Comparison of ENCODE assay signal across 14 cellular contexts in the genomic region with DNA sequence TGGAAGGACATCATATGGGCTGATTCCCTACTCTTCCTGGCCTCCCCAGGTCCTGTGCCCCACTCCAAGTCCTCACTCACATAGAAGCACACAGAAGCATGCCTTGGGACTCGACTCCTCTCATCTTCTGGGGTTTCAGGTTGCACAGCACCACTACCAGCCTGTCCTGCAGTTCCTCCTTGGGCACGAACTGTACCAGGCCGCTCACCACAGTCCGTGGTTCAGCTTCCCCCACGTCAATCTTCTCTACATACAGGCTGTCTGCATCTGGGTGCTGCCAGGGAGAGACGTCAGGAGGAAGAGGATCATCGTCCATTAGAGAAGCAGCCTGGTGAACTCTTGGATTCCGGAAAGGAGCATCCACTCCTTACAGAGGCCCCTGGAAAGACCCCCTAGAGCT. TPM values are rescaled to one million over a fixed set of nuclear protein-coding genes. Genes with fewer than 3 reads are reported as not detected.
DNase-seq lines count a peak whose midpoint lies in the region; ATAC-seq, FAIRE-seq and TF ChIP-seq lines count a peak whose summit lies in the region.
"Had no signal": no experiment of that assay in that cellular context is flagged by ENCODE, and none has a peak within 500 bp of the region (broad histone marks: within the 10 kb centered on the region; RNA-seq: fewer than 3 reads in every experiment).

No MANE protein-coding gene starts in this region.

- peaks cover 72% of the 10 kb centered on the region for H3K36me3 Mint-ChIP-seq in activated CD4-positive, alpha-beta T cell treated with anti-CD3 and anti-CD28 coated beads, Interleukin-2, amount 10 ng/mL, durations not matched to agents 24 days and 14 days (ENCODE audit: low read depth)

- no peak overlapping the region for H2BK20ac ChIP-seq in H1 (ENCODE audit: low read length)

- H3K14ac ChIP-seq in H1 (ENCODE audit: insufficient read length): no peak overlapping the region
- H3K14ac ChIP-seq in mesenchymal stem cell (ENCODE audit: low read length in 2 of 2): no peak overlapping the region

- peaks cover 70% of the 10 kb centered on the region for H4K20me1 ChIP-seq in BLaER1
- H4K20me1 ChIP-seq in DND-41 (ENCODE audit: insufficient read depth, low read length): peaks cover 21% of the 10 kb centered on the region
- peaks cover 7 to 13% of the 10 kb centered on the region in 2 experiments for H4K20me1 ChIP-seq in H1 (replicated peaks in 1 of 2; ENCODE audit: control insufficient read depth in 1 of 2, insufficient read depth in 2 of 2, low read length in 2 of 2)

- no peak overlapping the region for H3K56ac ChIP-seq in H1 (replicated peaks; ENCODE audit: insufficient read length, low read depth, low read length)

- H3K23ac ChIP-seq in H1 (ENCODE audit: insufficient read length) (no peak overlapping the region), mesenchymal stem cell (ENCODE audit: low read length in 2 of 2) (no peak overlapping the region)

- H3K23me2 ChIP-seq in H1 (ENCODE audit: low read depth, low read length): no peaks in the 10 kb centered on the region

- no peak overlapping the region for H3K4me3 Mint-ChIP-seq in activated CD4-positive, alpha-beta T cell treated with anti-CD3 and anti-CD28 coated beads, Interleukin-2, amount 10 ng/mL, durations not matched to agents 24 days and 14 days
- H3K4me3 Mint-ChIP-seq: CD4-positive, CD25-positive, alpha-beta regulatory T cell had no signal

- TF ChIP-seq EP300 in H1 (IDR thresholded peaks at IDR 0.05; ENCODE audit: borderline replicate concordance in 1 of 2, low read depth in 2 of 2, low read length in 2 of 2): no peak

- H2BK5ac ChIP-seq in H1 (ENCODE audit: low read depth, low read length): no peak overlapping the region
- H2BK5ac ChIP-seq in mesenchymal stem cell (ENCODE audit: low read depth, low read length, poor library complexity, severe bottlenecking): no peak overlapping the region

- CTCF ChIA-PET in H1 (lab: Charles Lee; ENCODE audit: partially characterized antibody): interaction anchor here (2.0 to 4.9 kb wide), 2 partner anchors 8 to 68 kb away, joined by 6 to 32 read pairs; no protein-coding TSS in a partner anchor

- H3K9me3 ChIP-seq in BLaER1 (no peaks in the 10 kb centered on the region), DND-41 (ENCODE audit: insufficient read depth, low read length, severe bottlenecking) (no peaks in the 10 kb centered on the region), H1 (ENCODE audit: insufficient read depth in 2 of 2, low read depth in 1 of 2, low read length in 1 of 2) (no peaks in the 10 kb centered on the region), mesenchymal stem cell (ENCODE audit: control insufficient read depth, low read length) (no peaks in the 10 kb centered on the region)

- no peak overlapping the region for H3K4me2 ChIP-seq in BLaER1
- no peak overlapping the region for H3K4me2 ChIP-seq in DND-41 (ENCODE audit: insufficient read depth, low read length)
- no peak overlapping the region for H3K4me2 ChIP-seq in H1 (ENCODE audit: insufficient read depth in 1 of 2, low read depth in 2 of 2, low read length in 2 of 2)
- no peak overlapping the region for H3K4me2 ChIP-seq in mesenchymal stem cell (ENCODE audit: low read length, poor library complexity, severe bottlenecking)

- H2AK5ac ChIP-seq in H1 (ENCODE audit: low read depth, low read length): no peak overlapping the region
- peak overlapping the region; percentile 18 for H2AK5ac ChIP-seq in mesenchymal stem cell (ENCODE audit: low read length, severe bottlenecking)

- H3K4me1 Mint-ChIP-seq in activated CD4-positive, alpha-beta T cell treated with anti-CD3 and anti-CD28 coated beads, Interleukin-2, amount 10 ng/mL, durations not matched to agents 24 days and 14 days: peaks cover 4% of the 10 kb centered on the region

- no peak overlapping the region for H2BK120ac ChIP-seq in H1 (replicated peaks; ENCODE audit: low read depth, low read length)
- H2BK120ac ChIP-seq in mesenchymal stem cell (ENCODE audit: low read depth, low read length): no peak overlapping the region

- TF ChIP-seq CTCF in DND-41 (IDR thresholded peaks at IDR 0.05; ENCODE audit: borderline replicate concordance, extremely low read depth, low read length, poor library complexity, severe bottlenecking): no peak
- TF ChIP-seq CTCF in H1 (IDR thresholded peaks at IDR 0.05; ENCODE audit: control extremely low read depth in 1 of 3, insufficient read depth in 1 of 3, low read depth in 1 of 3, low read length in 3 of 3): no peak

- no peak for TF ChIP-seq RAD21 in H1 (IDR thresholded peaks at IDR 0.05 in 1 of 2, conservative IDR thresholded peaks at IDR 0.05 in 1 of 2; ENCODE audit: low read depth in 2 of 2, low read length in 2 of 2)

- no peak overlapping the region for H3K4me3 ChIP-seq in BLaER1
- no peak overlapping the region for H3K4me3 ChIP-seq in DND-41 (ENCODE audit: low read depth in 1 of 2, low read length in 2 of 2)
- no peak overlapping the region for H3K4me3 ChIP-seq in H1 (ENCODE audit: extremely low read depth in 1 of 4, insufficient read depth in 2 of 4, low read depth in 3 of 4, low read length in 4 of 4)
- no peak overlapping the region for H3K4me3 ChIP-seq in mesenchymal stem cell (ENCODE audit: insufficient read depth in 1 of 2, low read depth in 1 of 2, low read length in 2 of 2)

- H3K27me3 ChIP-seq in BLaER1 (no peaks in the 10 kb centered on the region), DND-41 (ENCODE audit: insufficient read depth, low read length, poor library complexity) (no peaks in the 10 kb centered on the region), H1 (replicated peaks in 1 of 4; ENCODE audit: control insufficient read depth in 3 of 4, extremely low read depth in 1 of 4, insufficient read depth in 3 of 4, low read length in 3 of 4) (no peaks in the 10 kb centered on the region), mesenchymal stem cell (ENCODE audit: control insufficient read depth in 1 of 2, insufficient read depth in 1 of 2, low read length in 2 of 2) (no peaks in the 10 kb centered on the region)

- no peak overlapping the region for H3K27ac Mint-ChIP-seq in activated CD4-positive, alpha-beta T cell treated with anti-CD3 and anti-CD28 coated beads, Interleukin-2, amount 10 ng/mL, durations not matched to agents 24 days and 14 days
- H3K27ac Mint-ChIP-seq: CD4-positive, CD25-positive, alpha-beta regulatory T cell had no signal

- intact Hi-C loops in activated CD4-positive, alpha-beta T cell treated with anti-CD3 and anti-CD28 coated beads, Interleukin-2, amount 10 ng/mL, durations not matched to agents 24 days and 14 days (cut with micrococcal nuclease): no loop called here

- WGBS in H1 (ENCODE audit: extremely low coverage in 1 of 2, insufficient coverage in 1 of 2, insufficient read length in 1 of 2, insufficient replicate concordance in 2 of 2, low coverage in 1 of 2, low lambda C conversion rate in 2 of 2, missing lambda C conversion rate in 1 of 2), 2 experiments: 87% methylated on average over 7 of the region's 8 CpGs; no CpG with 5 or more reads in 1 of the 2 experiments
- WGBS in mesenchymal stem cell: 97% methylated on average over 8 of the region's 8 CpGs

- H4K8ac ChIP-seq in H1 (ENCODE audit: extremely low read depth, insufficient read depth, low read length): no peak overlapping the region
- H4K8ac ChIP-seq in mesenchymal stem cell (ENCODE audit: low read length): no peak overlapping the region

- H3K27ac ChIP-seq in BLaER1 (no peak overlapping the region), DND-41 (ENCODE audit: low read length) (0 out of 2 replicates have a peak overlapping the region, but pooled peaks have one; percentile 27), H1 (ENCODE audit: low read depth, low read length) (no peak overlapping the region), mesenchymal stem cell (ENCODE audit: low read length, poor library complexity, severe bottlenecking) (no peak overlapping the region)

- no peak overlapping the region for H4K5ac ChIP-seq in H1 (ENCODE audit: insufficient read length, low read depth, low read length)

- H3K9ac ChIP-seq in BLaER1 (0 out of 2 replicates have a peak overlapping the region, but pooled peaks have one; percentile 6), DND-41 (ENCODE audit: low read depth, low read length) (no peak overlapping the region), H1 (replicated peaks in 1 of 4; ENCODE audit: extremely low read depth in 1 of 4, low read depth in 3 of 4, low read length in 3 of 4) (no peak overlapping the region), mesenchymal stem cell (ENCODE audit: low read length) (no peak overlapping the region)

- H3K79me2 ChIP-seq in DND-41 (ENCODE audit: insufficient read depth, low read length) (no peaks in the 10 kb centered on the region), H1 (ENCODE audit: control insufficient read depth in 1 of 2, insufficient read depth in 2 of 2, low read length in 2 of 2) (no peaks in the 10 kb centered on the region)

- H3K79me1 ChIP-seq in H1 (ENCODE audit: low read depth, low read length): no peaks in the 10 kb centered on the region; the same call in 1 of the 2 replicates
- H3K79me1 ChIP-seq in mesenchymal stem cell (replicated peaks; ENCODE audit: low read length, poor library complexity, severe bottlenecking): peaks cover 9% of the 10 kb centered on the region

- no peak for DNase-seq in DND-41
- no peak for DNase-seq in H1 (ENCODE audit: low read depth in 1 of 2, low spot score in 2 of 2)
- DNase-seq in mesenchymal stem cell: no peak
- DNase-seq in GDM1 (lab: John Stamatoyannopoulos, UW): no peak
- DNase-seq in cortex of kidney (lab: John Stamatoyannopoulos, UW): no peak
- DNase-seq in activated CD4-positive, alpha-beta T cell treated with anti-CD3 and anti-CD28 coated beads, Interleukin-2, amount 10 ng/mL, durations not matched to agents 24 days and 14 days: no peak
- DNase-seq: ACHN; CD4-positive, CD25-positive, alpha-beta regulatory T cell; HCEC 1CT; NCI-H187; NCI-H446; NCI-H774 had no signal

- POLR2A ChIA-PET in H1 (lab: Charles Lee; ENCODE audit: partially characterized antibody): interaction anchor here (1.2 to 1.4 kb wide), 3 partner anchors 10 to 68 kb away, joined by 3 to 4 read pairs (median 3); no protein-coding TSS in a partner anchor

- H2AFZ ChIP-seq in DND-41 (ENCODE audit: low read depth, low read length): no peak overlapping the region
- no peak overlapping the region for H2AFZ ChIP-seq in H1 (ENCODE audit: low read length)
- no peak overlapping the region for H2AFZ ChIP-seq in mesenchymal stem cell (ENCODE audit: low read depth, low read length)

- H2BK12ac ChIP-seq in H1 (ENCODE audit: low read depth, low read length): no peak overlapping the region
- peak overlapping the region in 1 of 2 experiments; percentile 12 for H2BK12ac ChIP-seq in mesenchymal stem cell (ENCODE audit: low read length in 2 of 2)

- no peak overlapping the region for H3K18ac ChIP-seq in H1 (ENCODE audit: extremely low read depth, low read length)
- H3K18ac ChIP-seq in mesenchymal stem cell (ENCODE audit: low read depth in 1 of 2, low read length in 2 of 2): no peak overlapping the region

- ATAC-seq in DND-41 (ENCODE audit: insufficient read depth, low read depth): peak; percentile 13; the same call in 1 of the 3 replicates
- ATAC-seq in GM21825 (IDR thresholded peaks at IDR 0.05; ENCODE audit: unreplicated experiment): no peak

- H3K4me1 ChIP-seq in BLaER1: peaks cover 8% of the 10 kb centered on the region
- H3K4me1 ChIP-seq in DND-41 (ENCODE audit: insufficient read depth, low read length): no peaks in the 10 kb centered on the region
- H3K4me1 ChIP-seq in H1 (replicated peaks in 1 of 4; ENCODE audit: control insufficient read depth in 3 of 4, insufficient read depth in 4 of 4, low read length in 3 of 4): peaks cover 0 to 4% (median 1%) of the 10 kb centered on the region in 4 experiments; a peak in 1 of 7 replicates
- peaks cover 9% of the 10 kb centered on the region for H3K4me1 ChIP-seq in mesenchymal stem cell (ENCODE audit: control insufficient read depth, insufficient read depth, low read depth, low read length)

- TF ChIP-seq POLR2A in H1 (IDR thresholded peaks at IDR 0.05; ENCODE audit: control extremely low read depth in 1 of 2, low read depth in 2 of 2, low read length in 2 of 2): no peak

- H3K9me3 Mint-ChIP-seq in activated CD4-positive, alpha-beta T cell treated with anti-CD3 and anti-CD28 coated beads, Interleukin-2, amount 10 ng/mL, durations not matched to agents 24 days and 14 days: no peaks in the 10 kb centered on the region
- H3K9me3 Mint-ChIP-seq: CD4-positive, CD25-positive, alpha-beta regulatory T cell had no signal

- FAIRE-seq in H1 (lab: Jason Lieb, UNC): no peak

- no peaks in the 10 kb centered on the region for H3K27me3 Mint-ChIP-seq in activated CD4-positive, alpha-beta T cell treated with anti-CD3 and anti-CD28 coated beads, Interleukin-2, amount 10 ng/mL, durations not matched to agents 24 days and 14 days
- H3K27me3 Mint-ChIP-seq: CD4-positive, CD25-positive, alpha-beta regulatory T cell had no signal

- no peak overlapping the region for H2BK15ac ChIP-seq in H1 (ENCODE audit: low read length)
- no peak overlapping the region for H2BK15ac ChIP-seq in mesenchymal stem cell (ENCODE audit: low read depth, poor library complexity, severe bottlenecking)

- no peak overlapping the region for H3K4ac ChIP-seq in H1 (replicated peaks; ENCODE audit: insufficient read length, low read depth, low read length)
- no peak overlapping the region for H3K4ac ChIP-seq in mesenchymal stem cell (ENCODE audit: low read depth in 1 of 2, low read length in 2 of 2)

- peaks cover 100% of the 10 kb centered on the region for H3K36me3 ChIP-seq in BLaER1
- H3K36me3 ChIP-seq in DND-41 (ENCODE audit: insufficient read depth, low read length): peaks cover 95% of the 10 kb centered on the region
- H3K36me3 ChIP-seq in H1 (ENCODE audit: control insufficient read depth in 2 of 4, insufficient read depth in 4 of 4, low read length in 3 of 4): peaks cover 48 to 92% (median 72%) of the 10 kb centered on the region in 4 experiments
- peaks cover 48 to 84% of the 10 kb centered on the region in 2 experiments for H3K36me3 ChIP-seq in mesenchymal stem cell (ENCODE audit: control insufficient read depth in 1 of 2, insufficient read depth in 2 of 2, low read depth in 1 of 2, low read length in 2 of 2)

- H4K91ac ChIP-seq in H1 (replicated peaks; ENCODE audit: insufficient read length, low read length) (no peak overlapping the region), mesenchymal stem cell (ENCODE audit: low read length) (no peak overlapping the region)

RNA-seq across cellular contexts. Expression of gene YARS1, which starts 37.2 kb away (rescaled TPM):
- 226 and 230 TPM in 2 replicates for total RNA-seq in H1 (2021; fragmentation: NEBNext Ultra II Directional; extraction: Animal tissue kit (Norgen Biotek cat#: 25700))
- polyA plus RNA-seq in H1 (2011; rRNA removed): 47.1 and 55.6 TPM in 2 replicates
- 88.6 TPM for polyA plus RNA-seq in H1 (2011; cell fraction: cytosol; rRNA removed)
- polyA plus RNA-seq in H1 (2011; cell fraction: nucleus; rRNA removed): 95.0 TPM
- polyA plus RNA-seq in H1 (2012, experiment 1 of 2): 158 to 225 TPM (median 175 TPM) in 4 replicates
- polyA plus RNA-seq in H1 (2012, experiment 2 of 2): 92.7 TPM
- polyA plus RNA-seq in H1 (2013, experiment 1 of 2): 125 TPM
- polyA plus RNA-seq in H1 (2013, experiment 2 of 2): 123 TPM
- 131 and 147 TPM in 2 replicates for polyA minus RNA-seq in H1 (2011; rRNA and poly(A)+ RNA removed)
- polyA minus RNA-seq in H1 (2011; cell fraction: cytosol; rRNA and poly(A)+ RNA removed): 73.1 TPM
- 73.2 TPM for polyA minus RNA-seq in H1 (2011; cell fraction: nucleus; rRNA and poly(A)+ RNA removed)
- polyA plus RNA-seq in mesenchymal stem cell (2013, experiment 1 of 2): 121 TPM
- polyA plus RNA-seq in mesenchymal stem cell (2013, experiment 2 of 2): 121 TPM
- 206 and 214 TPM in 2 replicates for total RNA-seq in activated CD4-positive, alpha-beta T cell treated with anti-CD3 and anti-CD28 coated beads, Interleukin-2, amount 10 ng/mL, durations not matched to agents 24 days and 14 days

RNA-seq across cellular contexts. Expression of gene S100PBP, which starts 37.4 kb away (rescaled TPM):
- 65.7 and 68.3 TPM in 2 replicates for total RNA-seq in H1 (2021; fragmentation: NEBNext Ultra II Directional; extraction: Animal tissue kit (Norgen Biotek cat#: 25700))
- 22.4 and 43.8 TPM in 2 replicates for polyA plus RNA-seq in H1 (2011; rRNA removed)
- 46.4 TPM for polyA plus RNA-seq in H1 (2011; cell fraction: cytosol; rRNA removed)
- 33.6 TPM for polyA plus RNA-seq in H1 (2011; cell fraction: nucleus; rRNA removed)
- 32.9 to 54.0 TPM (median 40.1 TPM) in 4 replicates for polyA plus RNA-seq in H1 (2012, experiment 1 of 2)
- polyA plus RNA-seq in H1 (2012, experiment 2 of 2): 5.2 TPM
- 23.7 TPM for polyA plus RNA-seq in H1 (2013, experiment 1 of 2)
- polyA plus RNA-seq in H1 (2013, experiment 2 of 2): 20.8 TPM
- polyA minus RNA-seq in H1 (2011; rRNA and poly(A)+ RNA removed): 52.7 and 60.1 TPM in 2 replicates
- 42.5 TPM for polyA minus RNA-seq in H1 (2011; cell fraction: cytosol; rRNA and poly(A)+ RNA removed)
- 53.5 TPM for polyA minus RNA-seq in H1 (2011; cell fraction: nucleus; rRNA and poly(A)+ RNA removed)
- polyA plus RNA-seq in mesenchymal stem cell (2013, experiment 1 of 2): 11.4 TPM
- 11.2 TPM for polyA plus RNA-seq in mesenchymal stem cell (2013, experiment 2 of 2)
- total RNA-seq in activated CD4-positive, alpha-beta T cell treated with anti-CD3 and anti-CD28 coated beads, Interleukin-2, amount 10 ng/mL, durations not matched to agents 24 days and 14 days: 43.8 and 46.9 TPM in 2 replicates
